ENCODE assay signal across 21 cellular contexts in genomic region chr4:143397335-143397734, GRCh38.
DNase-seq lines count a peak whose midpoint lies in the region; ATAC-seq, FAIRE-seq and TF ChIP-seq lines count a peak whose summit lies in the region.
"Had no signal": no experiment of that assay in that cellular context is flagged by ENCODE, and none has a peak within 500 bp of the region (broad histone marks: within the 10 kb centered on the region; RNA-seq: fewer than 3 reads in every experiment).

No MANE protein-coding gene starts in this region.

- peak overlapping the region; percentile 68 for H3K27ac Mint-ChIP-seq in HFFc6
- H3K27ac Mint-ChIP-seq: activated CD4-positive, alpha-beta T cell treated with anti-CD3 and anti-CD28 coated beads, Interleukin-2, amount 10 ng/mL, durations not matched to agents 24 days and 14 days; activated T-helper 2 cell treated with anti-CD3 and anti-CD28 coated beads, Interferon-gamma antibody, Interleukin-2, Interleukin-4, amounts not matched to agents 10 μg/mL and 5 μg/mL and 100 μg/mL, durations not matched to agents 14 hours and 24 hours and 36 hours had no signal

- no peaks in the 10 kb centered on the region for H3K9me3 Mint-ChIP-seq in HFFc6
- H3K9me3 Mint-ChIP-seq: activated CD4-positive, alpha-beta T cell treated with anti-CD3 and anti-CD28 coated beads, Interleukin-2, amount 10 ng/mL, durations not matched to agents 24 days and 14 days; activated T-helper 2 cell treated with anti-CD3 and anti-CD28 coated beads, Interferon-gamma antibody, Interleukin-2, Interleukin-4, amounts not matched to agents 10 μg/mL and 5 μg/mL and 100 μg/mL, durations not matched to agents 14 hours and 24 hours and 36 hours had no signal

- no peak for TF ChIP-seq POLR2A in body of pancreas (IDR thresholded peaks at IDR 0.05)

- H3K27me3 Mint-ChIP-seq in HFFc6 (ENCODE audit: insufficient read depth): no peaks in the 10 kb centered on the region; the same call in none of the 2 replicates

- no peak for FAIRE-seq in RCC 7860 (lab: Jason Lieb, UNC)

- no peaks in the 10 kb centered on the region for H3K27me3 ChIP-seq in body of pancreas
- H3K27me3 ChIP-seq: adrenal gland, right atrium auricular region, transverse colon had no signal

- TF ChIP-seq CTCF in HFFc6 (IDR thresholded peaks at IDR 0.05) (no peak), fibroblast of the aortic adventitia (IDR thresholded peaks at IDR 0.05; ENCODE audit: insufficient read depth, low read length) (no peak), body of pancreas (IDR thresholded peaks at IDR 0.05) (no peak)

- no peaks in the 10 kb centered on the region for H3K9me3 ChIP-seq in body of pancreas
- H3K9me3 ChIP-seq: adrenal gland, right atrium auricular region, transverse colon had no signal

- H3K36me3 Mint-ChIP-seq in HFFc6 (ENCODE audit: low read depth): no peaks in the 10 kb centered on the region

- H3K27ac ChIP-seq in caudate nucleus (ENCODE audit: low read depth, low read length): peak overlapping the region; percentile 60
- H3K27ac ChIP-seq in temporal lobe (ENCODE audit: low read depth, low read length): peak overlapping the region; percentile 69
- no peak overlapping the region for H3K27ac ChIP-seq in body of pancreas
- H3K27ac ChIP-seq: adrenal gland, right atrium auricular region had no signal

- H3K36me3 ChIP-seq in body of pancreas (replicated peaks in 1 of 2; ENCODE audit: insufficient read depth in 1 of 2, low read depth in 2 of 2): no peaks in the 10 kb centered on the region
- H3K36me3 ChIP-seq: adrenal gland, right atrium auricular region, transverse colon had no signal

- DNase-seq in HFFc6 (peak; percentile 35), caudate nucleus (lab: John Stamatoyannopoulos, UW) (no peak), fibroblast of the aortic adventitia (ENCODE audit: low read depth) (peak; percentile 38), RCC 7860 (ENCODE audit: low spot score) (no peak), body of pancreas (no peak), NCI-H1436 treated with DMSO at 0.1 percent for 48 hours (lab: John Stamatoyannopoulos, UW) (no peak)
- DNase-seq: activated CD4-positive, alpha-beta T cell treated with anti-CD3 and anti-CD28 coated beads, Interleukin-2, amount 10 ng/mL, durations not matched to agents 24 days and 14 days; adrenal gland; central memory CD4-positive, alpha-beta T cell; COR-L47; KG1; NCI-H2029; NCI-H345; NK-92 treated with Interleukin-12 subunit alpha and Interleukin-12 subunit beta, amount 100 ng/mL, for 24 hours; nucleus accumbens; stimulated activated naive CD4-positive, alpha-beta T cell; transverse colon had no signal

- no peak overlapping the region for H3K4me3 ChIP-seq in fibroblast of the aortic adventitia (ENCODE audit: low read depth, low read length)
- H3K4me3 ChIP-seq in body of pancreas: no peak overlapping the region
- H3K4me3 ChIP-seq: adrenal gland, right atrium auricular region, transverse colon had no signal

- WGBS in body of pancreas, 2 donors: 62 to 78% methylated on average over 1 of the region's 1 CpG

- peaks cover 54% of the 10 kb centered on the region for H3K4me1 Mint-ChIP-seq in HFFc6 (ENCODE audit: low read depth)
- H3K4me1 Mint-ChIP-seq: activated CD4-positive, alpha-beta T cell treated with anti-CD3 and anti-CD28 coated beads, Interleukin-2, amount 10 ng/mL, durations not matched to agents 24 days and 14 days had no signal

- no peak for ATAC-seq in body of pancreas
- ATAC-seq: left lobe of liver had no signal

- peaks cover 6% of the 10 kb centered on the region for H3K4me1 ChIP-seq in body of pancreas

- H3K4me3 Mint-ChIP-seq in HFFc6: peak overlapping the region; percentile 3
- H3K4me3 Mint-ChIP-seq: activated CD4-positive, alpha-beta T cell treated with anti-CD3 and anti-CD28 coated beads, Interleukin-2, amount 10 ng/mL, durations not matched to agents 24 days and 14 days had no signal

- intact Hi-C loops in body of pancreas (cut with DNase I): no loop called here

Comparison
In these comparisons a context has a peak if more than half of its experiments do, and no peak if none do; other contexts are left out.
1. DNase-seq: peak in HFFc6 (single experiment) and fibroblast of the aortic adventitia (single experiment); none in caudate nucleus (0 of 61), RCC 7860 (single experiment), body of pancreas (0 of 4) and NCI-H1436 treated with DMSO at 0.1 percent for 48 hours (single experiment).
2. H3K27ac ChIP-seq: peak in caudate nucleus (single experiment) and temporal lobe (single experiment); none in body of pancreas (0 of 4).